9 cellular contexts compared by ENCODE assay signal in genomic region chr19:9107375-9107774, GRCh38. TPM values are rescaled to one million over a fixed set of nuclear protein-coding genes. Genes with fewer than 3 reads are reported as not detected.
"Had no signal": no experiment of that assay in that cellular context is flagged by ENCODE, and none has a peak within 500 bp of the region (broad histone marks: within the 10 kb centered on the region; RNA-seq: fewer than 3 reads in every experiment).

Gene OR7G2, minus strand, starts transcription at chr19:9107475. Its CDS starts 4,232 bp downstream, at chr19:9103243.

- H3K4me3 ChIP-seq: GM12878 had no signal

- DNase-seq: GDM1, GF-D8 had no signal

- FAIRE-seq: G401.6, GM12878, GM12891, GM12892, GM18507, GM19239 had no signal

RNA-seq across cellular contexts. Expression of gene OR7G2, which starts in this region (rescaled TPM):
- total RNA-seq: G401, GM12878 had no signal
